Comparison of ENCODE assay signal across 8 cellular contexts in genomic region chr7:139648941-139649425, GRCh38.
DNase-seq lines count a peak whose midpoint lies in the region; ATAC-seq and FAIRE-seq lines count a peak whose summit lies in the region.

No MANE protein-coding gene starts in this region.

- FAIRE-seq in small intestine (lab: Jason Lieb, UNC): no peak

- no peaks in the 10 kb centered on the region for H3K27me3 Mint-ChIP-seq in stimulated activated naive CD8-positive, alpha-beta T cell treated with anti-CD3 and anti-CD28 coated beads, Interleukin-15, amount 100 ng/mL, for 72 hours

- DNase-seq in NCI-H748 (lab: John Stamatoyannopoulos, UW; ENCODE audit: unreplicated experiment): peak; percentile 49
- DNase-seq in glomerular endothelial cell (ENCODE audit: extremely low read depth, low read depth, low spot score): peak; percentile 76
- DNase-seq in stimulated activated naive CD8-positive, alpha-beta T cell treated with anti-CD3 and anti-CD28 coated beads, Interleukin-15, amount 100 ng/mL, for 72 hours: peak in 1 of 2 donors; percentile 47
- no peak for DNase-seq in EL
- DNase-seq in small intestine: no peak
- no peak for DNase-seq in NCI-H2196 (lab: John Stamatoyannopoulos, UW; ENCODE audit: unreplicated experiment)

- H3K27me3 ChIP-seq in small intestine (ENCODE audit: control insufficient read depth in 2 of 2, insufficient read depth in 2 of 2, low read length in 2 of 2): no peaks in the 10 kb centered on the region

- ATAC-seq in GM18858 (IDR thresholded peaks at IDR 0.05; ENCODE audit: unreplicated experiment) (peak; percentile 78), GM21825 (IDR thresholded peaks at IDR 0.05; ENCODE audit: unreplicated experiment) (peak; percentile 85)
- peak; percentile 75 for ATAC-seq in stimulated activated naive CD8-positive, alpha-beta T cell treated with anti-CD3 and anti-CD28 coated beads, Interleukin-15, amount 100 ng/mL, for 72 hours

- H3K27ac Mint-ChIP-seq in stimulated activated naive CD8-positive, alpha-beta T cell treated with anti-CD3 and anti-CD28 coated beads, Interleukin-15, amount 100 ng/mL, for 72 hours: peak overlapping the region in 1 of 2 donors; percentile 42

- H3K9me3 ChIP-seq in small intestine (ENCODE audit: control insufficient read depth, low read depth): no peaks in the 10 kb centered on the region

- H3K4me3 Mint-ChIP-seq in stimulated activated naive CD8-positive, alpha-beta T cell treated with anti-CD3 and anti-CD28 coated beads, Interleukin-15, amount 100 ng/mL, for 72 hours: peak overlapping the region; percentile 30 to 48

- H3K4me1 ChIP-seq in small intestine (ENCODE audit: control insufficient read depth in 2 of 2, insufficient read depth in 1 of 2, low read depth in 1 of 2, low read length in 1 of 2): peaks cover 2 to 4% of the 10 kb centered on the region in 2 donors

- WGBS in small intestine, 3 donors: 53 to 77% (median 53%) methylated on average over 14 of the region's 14 CpGs

- H3K4me3 ChIP-seq in small intestine (ENCODE audit: low read depth in 1 of 2, low read length in 2 of 2): no peak overlapping the region

- peaks cover 0 to 2% of the 10 kb centered on the region in 2 donors for H3K36me3 ChIP-seq in small intestine (ENCODE audit: control insufficient read depth in 2 of 2, insufficient read depth in 2 of 2, low read length in 2 of 2)

- H3K4me1 Mint-ChIP-seq in stimulated activated naive CD8-positive, alpha-beta T cell treated with anti-CD3 and anti-CD28 coated beads, Interleukin-15, amount 100 ng/mL, for 72 hours: peaks cover 55% of the 10 kb centered on the region

- H3K27ac ChIP-seq in small intestine (ENCODE audit: low read depth in 1 of 2, low read length in 1 of 2): peak overlapping the region in 1 of 2 donors; percentile 85

- no peaks in the 10 kb centered on the region for H3K9me3 Mint-ChIP-seq in stimulated activated naive CD8-positive, alpha-beta T cell treated with anti-CD3 and anti-CD28 coated beads, Interleukin-15, amount 100 ng/mL, for 72 hours

Comparison
In these comparisons a context has a peak if more than half of its experiments do, and no peak if none do; other contexts are left out.
1. DNase-seq: peak in NCI-H748 (single experiment) and glomerular endothelial cell (single experiment); none in EL (single experiment), small intestine (single experiment) and NCI-H2196 (single experiment).
2. Peak in every context shown above with its lines, with median percentiles within 50 percentile points of each other: ATAC-seq.